ENCODE assay signal across 8 cellular contexts in the genomic region with DNA sequence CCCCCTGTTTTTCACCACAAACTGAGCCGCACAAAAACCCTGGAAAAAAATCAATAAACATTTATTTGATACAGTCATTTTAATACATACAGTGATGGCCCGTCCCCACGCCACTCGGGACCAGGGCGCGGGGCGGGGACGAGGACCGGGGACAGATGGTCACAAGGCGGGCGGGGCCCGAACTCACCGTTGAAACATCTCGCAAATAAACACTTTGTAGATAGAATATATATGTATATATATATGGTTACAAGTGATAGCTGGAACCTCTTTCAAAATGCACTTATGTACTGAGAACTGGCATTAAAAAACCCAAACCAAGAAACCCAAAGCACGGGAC. TPM values are rescaled to one million over a fixed set of nuclear protein-coding genes. Genes with fewer than 3 reads are reported as not detected.
DNase-seq lines count a peak whose midpoint lies in the region; ATAC-seq and TF ChIP-seq lines count a peak whose summit lies in the region.

No MANE protein-coding gene starts in this region.

- H3K4me3 ChIP-seq in KMS-11 (IDR thresholded peaks at IDR 0.05; ENCODE audit: insufficient read depth, low read depth, low read length), result no peak overlapping the region
- H3K4me3 ChIP-seq in osteoblast (ENCODE audit: insufficient read depth, low read length), result peak overlapping the region; percentile 72

- DNase-seq in activated CD4-positive, CD25-positive, alpha-beta regulatory T cell (lab: John Stamatoyannopoulos, UW), result no peak
- DNase-seq in effector memory CD8-positive, alpha-beta T cell, result no peak
- DNase-seq in osteoblast (ENCODE audit: insufficient read length, low spot score, missing footprints) (no peak), mucosa of gallbladder (ENCODE audit: low spot score) (no peak), NCI-H2171 (lab: John Stamatoyannopoulos, UW) (no peak)

- H3K27me3 Mint-ChIP-seq in effector memory CD8-positive, alpha-beta T cell, result no peaks in the 10 kb centered on the region

- H3K27me3 ChIP-seq in KMS-11 (ENCODE audit: insufficient read depth, low read depth) (no peaks in the 10 kb centered on the region), osteoblast (ENCODE audit: insufficient read depth, low read length) (no peaks in the 10 kb centered on the region)

- H4K20me1 ChIP-seq in KMS-11 (ENCODE audit: insufficient read depth) (peaks cover 9% of the 10 kb centered on the region; the same call in 1 of the 2 replicates), osteoblast (ENCODE audit: insufficient read depth, low read length) (peaks cover 30% of the 10 kb centered on the region)

- H3K36me3 Mint-ChIP-seq in effector memory CD8-positive, alpha-beta T cell (ENCODE audit: insufficient read depth), result peaks cover 13% of the 10 kb centered on the region

- H3K79me2 ChIP-seq in KMS-11 (ENCODE audit: insufficient read depth, low read depth), result peaks cover 45% of the 10 kb centered on the region
- peaks cover 41% of the 10 kb centered on the region for H3K79me2 ChIP-seq in osteoblast (ENCODE audit: insufficient read depth, low read length)

- no peaks in the 10 kb centered on the region for H3K9me3 Mint-ChIP-seq in effector memory CD8-positive, alpha-beta T cell

- no peaks in the 10 kb centered on the region for H3K9me3 ChIP-seq in osteoblast (ENCODE audit: low read depth, low read length)

- H2AFZ ChIP-seq in KMS-11 (ENCODE audit: low read depth) (peak overlapping the region; percentile 63), osteoblast (ENCODE audit: low read length) (no peak overlapping the region)

- H3K4me1 ChIP-seq in KMS-11 (ENCODE audit: low read depth, poor library complexity, severe bottlenecking) (peaks cover 37% of the 10 kb centered on the region), osteoblast (ENCODE audit: insufficient read depth, low read length) (peaks cover 13% of the 10 kb centered on the region)

- H3K9ac ChIP-seq in KMS-11, result peak overlapping the region; percentile 69

- no peaks in the 10 kb centered on the region; the same call in 1 of the 2 replicates for H3K36me3 ChIP-seq in KMS-11 (ENCODE audit: insufficient read depth)
- H3K36me3 ChIP-seq in osteoblast (ENCODE audit: insufficient read depth, low read length), result peaks cover 13% of the 10 kb centered on the region

- peak overlapping the region in 1 of 2 donors; percentile 73 for H3K27ac Mint-ChIP-seq in effector memory CD8-positive, alpha-beta T cell

- peaks cover 26% of the 10 kb centered on the region in 2 donors for H3K4me1 Mint-ChIP-seq in effector memory CD8-positive, alpha-beta T cell (ENCODE audit: low read depth in 2 of 2)

- H3K4me3 Mint-ChIP-seq in effector memory CD8-positive, alpha-beta T cell, result peak overlapping the region; percentile 75 to 77

- peak; percentile 6 to 10 for ATAC-seq in activated CD4-positive, CD25-positive, alpha-beta regulatory T cell treated with anti-CD3 and anti-CD28 coated beads, Interleukin-2, amount 50 U/mL, for 24 hours
- peak; percentile 21 for ATAC-seq in effector memory CD8-positive, alpha-beta T cell (replicated peaks)
- ATAC-seq in HG03108 (IDR thresholded peaks at IDR 0.05; ENCODE audit: unreplicated experiment), result no peak

- TF ChIP-seq CTCF in KMS-11 (conservative IDR thresholded peaks at IDR 0.05; ENCODE audit: low read depth, low read length) (no peak), osteoblast (IDR thresholded peaks at IDR 0.05; ENCODE audit: extremely low read depth, low read depth, low read length) (no peak)

- peak overlapping the region; percentile 80 for H3K27ac ChIP-seq in KMS-11
- H3K27ac ChIP-seq in osteoblast (ENCODE audit: low read depth, low read length), result peak overlapping the region; percentile 51

- H3K4me2 ChIP-seq in KMS-11, result peak overlapping the region; percentile 100
- H3K4me2 ChIP-seq in osteoblast (ENCODE audit: insufficient read depth, low read length), result peak overlapping the region; percentile 87

RNA-seq across cellular contexts. Expression of a gene that starts 0.4 kb away (rescaled TPM):
- total RNA-seq in osteoblast (21.0 and 23.9 TPM in 2 replicates), mucosa of gallbladder (42.4 TPM)

RNA-seq across cellular contexts. Expression of a gene that starts 13.1 kb away (rescaled TPM):
- total RNA-seq in osteoblast, result 12.1 and 14.5 TPM in 2 replicates
- 26.1 TPM for total RNA-seq in mucosa of gallbladder

RNA-seq across cellular contexts. Expression of a gene that starts 22.8 kb away (rescaled TPM):
- total RNA-seq in osteoblast (0.59 and 1.4 TPM in 2 replicates), mucosa of gallbladder (12.7 TPM)

RNA-seq across cellular contexts. Expression of a gene that starts 24.3 kb away (rescaled TPM):
- total RNA-seq in osteoblast (47.1 and 56.1 TPM in 2 replicates), mucosa of gallbladder (74.7 TPM)
